Comparison of ENCODE assay signal across 1 cellular context in the genomic region with DNA sequence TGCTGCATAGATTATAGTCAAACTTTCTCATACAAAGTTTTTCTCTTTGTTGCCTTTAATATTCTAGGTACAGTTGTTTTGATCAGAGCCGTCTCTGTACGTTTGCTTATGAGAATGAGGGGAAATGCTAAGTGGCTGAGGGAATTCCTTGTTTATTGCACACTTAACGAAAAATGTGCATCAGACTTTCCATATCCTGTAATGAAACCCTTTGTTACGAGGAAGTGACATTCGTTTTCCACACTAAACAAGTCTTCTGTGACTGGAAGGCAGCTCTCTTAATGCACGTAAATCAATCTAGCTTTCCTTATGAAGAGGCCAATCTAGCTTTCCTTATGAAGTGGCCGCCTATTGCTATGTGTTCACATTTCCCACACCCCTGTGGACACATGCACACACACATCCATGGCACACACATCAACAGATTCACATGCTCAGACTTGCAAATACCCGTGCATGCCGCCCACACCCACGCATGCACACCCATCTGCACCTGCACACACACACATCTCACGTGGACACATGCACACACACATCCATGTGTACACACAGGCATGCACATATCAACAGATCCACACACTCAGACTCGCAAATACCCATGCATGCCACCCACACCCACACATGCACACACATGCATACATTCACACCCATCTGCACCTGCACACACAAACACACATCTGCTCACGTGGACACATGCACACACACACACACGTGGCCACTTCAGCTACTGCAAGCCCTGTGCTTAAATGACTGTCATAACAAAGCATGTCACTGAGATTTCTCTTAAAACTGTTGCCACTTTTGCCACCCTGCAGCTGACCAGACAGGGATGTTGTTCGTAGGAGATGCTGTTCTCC.
A peak's percentile ranks its signal among the peaks of the same experiment; 100 is the strongest.
TF ChIP-seq lines count a peak whose summit lies in the region.

No MANE protein-coding gene starts in this region.

TF ChIP-seq in H1, 55 proteins besides CTCF, POLR2A, EP300 and RAD21:
- TF ChIP-seq POU5F1 (IDR thresholded peaks at IDR 0.05; ENCODE audit: low read depth, low read length): no peak
- peak; percentile 35; the same call in 1 of the 2 replicates for TF ChIP-seq POLR2AphosphoS5 (IDR thresholded peaks at IDR 0.05; ENCODE audit: low read depth, low read length)
